ENCODE assay signal across 14 cellular contexts in genomic region chr3:21859124-21859781, GRCh38.
"Had no signal": no experiment of that assay in that cellular context is flagged by ENCODE, and none has a peak within 500 bp of the region (broad histone marks: within the 10 kb centered on the region; RNA-seq: fewer than 3 reads in every experiment).

No MANE protein-coding gene starts in this region.

- H3K4me3 ChIP-seq: body of pancreas had no signal

- DNase-seq: activated CD4-positive, alpha-beta T cell treated with anti-CD3 and anti-CD28 coated beads, Interleukin-2, amount 50 U/mL, for 4 hours; activated gamma-delta T cell; body of pancreas; caudate nucleus; hypothalamus; kidney glomerular epithelial cell; naive thymus-derived CD8-positive, alpha-beta T cell; occipital lobe; stimulated activated CD4-positive, alpha-beta T cell treated with anti-CD3 and anti-CD28 coated beads, Interleukin-15, amount 100 ng/mL, for 24 hours; stimulated activated CD4-positive, alpha-beta T cell treated with anti-CD3 and anti-CD28 coated beads, Interleukin-2, amount 100 ng/mL, for 48 hours; WERI-Rb-1 had no signal

- H3K27ac Mint-ChIP-seq: activated naive CD4-positive, alpha-beta T cell treated with anti-CD3 and anti-CD28 coated beads, Interleukin-2, amount 50 U/mL, for 24 hours; naive thymus-derived CD8-positive, alpha-beta T cell; stimulated activated naive CD8-positive, alpha-beta T cell treated with anti-CD3 and anti-CD28 coated beads, Interleukin-15, Interleukin-2, amounts not matched to agents 100 ng/mL and 50 ng/mL, for 24 hours; type B pancreatic cell had no signal

- H3K27me3 ChIP-seq: body of pancreas had no signal

- H3K4me1 ChIP-seq: body of pancreas had no signal

- ATAC-seq: body of pancreas; naive thymus-derived CD8-positive, alpha-beta T cell had no signal

- H3K27me3 Mint-ChIP-seq: activated naive CD4-positive, alpha-beta T cell treated with anti-CD3 and anti-CD28 coated beads, Interleukin-2, amount 50 U/mL, for 24 hours; naive thymus-derived CD8-positive, alpha-beta T cell; stimulated activated naive CD8-positive, alpha-beta T cell treated with anti-CD3 and anti-CD28 coated beads, Interleukin-15, Interleukin-2, amounts not matched to agents 100 ng/mL and 50 ng/mL, for 24 hours; type B pancreatic cell had no signal

- H3K27ac ChIP-seq: body of pancreas, WERI-Rb-1 had no signal

- H3K4me1 Mint-ChIP-seq: activated naive CD4-positive, alpha-beta T cell treated with anti-CD3 and anti-CD28 coated beads, Interleukin-2, amount 50 U/mL, for 24 hours; naive thymus-derived CD8-positive, alpha-beta T cell had no signal

- H3K36me3 ChIP-seq: WERI-Rb-1 had no signal

- H3K9me3 Mint-ChIP-seq: type B pancreatic cell had no signal

- H3K4me3 Mint-ChIP-seq: activated naive CD4-positive, alpha-beta T cell treated with anti-CD3 and anti-CD28 coated beads, Interleukin-2, amount 50 U/mL, for 24 hours; naive thymus-derived CD8-positive, alpha-beta T cell; stimulated activated naive CD8-positive, alpha-beta T cell treated with anti-CD3 and anti-CD28 coated beads, Interleukin-15, Interleukin-2, amounts not matched to agents 100 ng/mL and 50 ng/mL, for 24 hours; type B pancreatic cell had no signal

- H3K9me3 ChIP-seq: body of pancreas had no signal

- H3K36me3 Mint-ChIP-seq: activated naive CD4-positive, alpha-beta T cell treated with anti-CD3 and anti-CD28 coated beads, Interleukin-2, amount 50 U/mL, for 24 hours; type B pancreatic cell had no signal
